1 cellular context compared by ENCODE assay signal in genomic region chr1:243490748-243491686, GRCh38.
TF ChIP-seq lines count a peak whose summit lies in the region.

No MANE protein-coding gene starts in this region.

TF ChIP-seq in H1, 55 proteins besides CTCF, POLR2A, EP300 and RAD21 (continued from another document):
- TF ChIP-seq CHD7 (IDR thresholded peaks at IDR 0.05; ENCODE audit: insufficient replicate concordance, low read length) (peak; percentile 45), EGR1 (IDR thresholded peaks at IDR 0.05; ENCODE audit: borderline replicate concordance, low read depth, low read length) (no peak), BACH1 (IDR thresholded peaks at IDR 0.05; ENCODE audit: low read length) (no peak), SUZ12 (IDR thresholded peaks at IDR 0.05; ENCODE audit: low read length) (no peak), NANOG (IDR thresholded peaks at IDR 0.05; ENCODE audit: insufficient read depth, low read depth, low read length, poor library complexity, severe bottlenecking) (no peak), HDAC2 (IDR thresholded peaks at IDR 0.05; ENCODE audit: borderline replicate concordance in 1 of 2, low read depth in 2 of 2, low read length in 2 of 2) (peak in 1 of 2 experiments; percentile 35; a peak in 1 of 4 replicates)
